Comparison of ENCODE assay signal across 8 cellular contexts in the genomic region with DNA sequence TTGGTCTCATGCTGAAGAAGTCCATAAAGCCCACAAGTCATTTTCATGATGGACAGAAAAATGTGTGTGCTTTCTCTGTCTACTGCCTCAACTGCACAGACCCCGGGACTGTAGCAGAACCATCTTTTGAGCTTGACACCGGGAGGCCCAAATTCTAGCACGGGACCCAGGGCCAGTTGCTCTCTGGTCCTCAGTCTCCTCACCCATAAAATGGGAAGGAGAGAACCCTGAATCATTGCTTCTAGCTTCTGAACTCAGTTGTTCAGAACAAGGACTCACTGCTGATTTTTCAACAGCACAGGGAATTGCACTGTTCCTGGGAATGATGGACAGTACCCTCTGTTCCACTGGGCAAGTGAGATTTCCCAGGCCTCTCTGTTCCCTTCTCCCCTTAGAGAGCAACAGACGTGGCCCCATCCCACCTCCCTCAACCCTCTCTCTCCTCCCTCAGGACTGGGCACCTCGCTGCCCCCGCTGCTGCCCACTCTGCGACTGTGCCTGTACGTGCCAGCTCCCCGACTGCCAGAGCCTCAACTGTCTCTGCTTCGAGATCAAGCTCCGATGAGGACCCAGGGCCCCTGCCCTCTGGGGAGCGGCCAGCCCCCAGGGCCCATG. TPM values are rescaled to one million over a fixed set of nuclear protein-coding genes. Genes with fewer than 3 reads are reported as not detected.
DNase-seq lines count a peak whose midpoint lies in the region; ATAC-seq, FAIRE-seq and TF ChIP-seq lines count a peak whose summit lies in the region.

No MANE protein-coding gene starts in this region.

- no peaks in the 10 kb centered on the region for H3K9me3 ChIP-seq in kidney (ENCODE audit: control insufficient read depth in 1 of 2, low read length in 2 of 2)

- H3K4me3 Mint-ChIP-seq in activated CD4-positive, alpha-beta T cell treated with anti-CD3 and anti-CD28 coated beads for 36 hours = peak overlapping the region; percentile 88
- H3K4me3 Mint-ChIP-seq in activated T-helper 2 cell treated with anti-CD3 and anti-CD28 coated beads, Interferon-gamma antibody, Interleukin-2, Interleukin-4, amounts not matched to agents 10 μg/mL and 5 μg/mL and 100 μg/mL, durations not matched to agents 14 hours and 24 hours and 36 hours (ENCODE audit: low read depth) = peak overlapping the region; percentile 100

- peak overlapping the region; percentile 99 for H3K27ac Mint-ChIP-seq in activated CD4-positive, alpha-beta T cell treated with anti-CD3 and anti-CD28 coated beads for 36 hours
- peak overlapping the region; percentile 99 for H3K27ac Mint-ChIP-seq in activated T-helper 2 cell treated with anti-CD3 and anti-CD28 coated beads, Interferon-gamma antibody, Interleukin-2, Interleukin-4, amounts not matched to agents 10 μg/mL and 5 μg/mL and 100 μg/mL, durations not matched to agents 14 hours and 24 hours and 36 hours

- POLR2A ChIA-PET in activated CD4-positive, alpha-beta T cell treated with anti-CD3 and anti-CD28 coated beads for 36 hours (lab: Charles Lee) = interaction anchor here (0.7 kb wide), 1 partner anchor 363 kb away, joined by 3 read pairs; no protein-coding TSS in a partner anchor

- intact Hi-C loops in activated CD4-positive, alpha-beta T cell treated with anti-CD3 and anti-CD28 coated beads for 36 hours (cut with DNase I, micrococcal nuclease) = loop anchor here (10.0 kb wide), 2 partner anchors 341 to 1139 kb away; partner anchors contain the start of genes RABEP2 (in 1 of the 2) and ZNF771 (in 1 of the 2)
- intact Hi-C loops in activated T-helper 2 cell treated with anti-CD3 and anti-CD28 coated beads, Interferon-gamma antibody, Interleukin-2, Interleukin-4, amounts not matched to agents 10 μg/mL and 5 μg/mL and 100 μg/mL, durations not matched to agents 14 hours and 24 hours and 36 hours (cut with micrococcal nuclease) = loop anchor here (10.0 kb wide), 1 partner anchor 291 kb away; the partner anchor contains the start of gene CD2BP2
- intact Hi-C loops in kidney (cut with DNase I) = no loop called here

- no peaks in the 10 kb centered on the region for H3K9me3 Mint-ChIP-seq in activated CD4-positive, alpha-beta T cell treated with anti-CD3 and anti-CD28 coated beads for 36 hours (ENCODE audit: low read depth)
- no peaks in the 10 kb centered on the region for H3K9me3 Mint-ChIP-seq in activated T-helper 2 cell treated with anti-CD3 and anti-CD28 coated beads, Interferon-gamma antibody, Interleukin-2, Interleukin-4, amounts not matched to agents 10 μg/mL and 5 μg/mL and 100 μg/mL, durations not matched to agents 14 hours and 24 hours and 36 hours

- FAIRE-seq in kidney (lab: Jason Lieb, UNC) (no peak), HTR-8/SVneo (lab: Jason Lieb, UNC) (no peak)

- H3K9ac ChIP-seq in kidney (ENCODE audit: low read length in 2 of 2) = peak overlapping the region; percentile 46 to 97

- no peaks in the 10 kb centered on the region for H3K27me3 Mint-ChIP-seq in activated CD4-positive, alpha-beta T cell treated with anti-CD3 and anti-CD28 coated beads for 36 hours
- no peaks in the 10 kb centered on the region for H3K27me3 Mint-ChIP-seq in activated T-helper 2 cell treated with anti-CD3 and anti-CD28 coated beads, Interferon-gamma antibody, Interleukin-2, Interleukin-4, amounts not matched to agents 10 μg/mL and 5 μg/mL and 100 μg/mL, durations not matched to agents 14 hours and 24 hours and 36 hours (ENCODE audit: low read depth)

- no peak for ATAC-seq in activated CD4-positive, alpha-beta T cell treated with anti-CD3 and anti-CD28 coated beads for 36 hours
- ATAC-seq in HG02678 (IDR thresholded peaks at IDR 0.05; ENCODE audit: unreplicated experiment) = no peak

- TF ChIP-seq CTCF in kidney (IDR thresholded peaks at IDR 0.05; ENCODE audit: borderline replicate concordance, extremely low read depth, insufficient read depth) = no peak

- H3K36me3 ChIP-seq in kidney (ENCODE audit: control insufficient read depth in 1 of 2, insufficient read depth in 2 of 2, low read length in 2 of 2) = peaks cover 8 to 16% of the 10 kb centered on the region in 2 donors

- peaks cover 15 to 26% of the 10 kb centered on the region in 2 donors for H3K4me1 ChIP-seq in kidney (ENCODE audit: control insufficient read depth in 1 of 2, insufficient read depth in 1 of 2, low read depth in 1 of 2, low read length in 2 of 2)

- peaks cover 15% of the 10 kb centered on the region for H3K4me1 Mint-ChIP-seq in activated CD4-positive, alpha-beta T cell treated with anti-CD3 and anti-CD28 coated beads for 36 hours
- peaks cover 19% of the 10 kb centered on the region for H3K4me1 Mint-ChIP-seq in activated T-helper 2 cell treated with anti-CD3 and anti-CD28 coated beads, Interferon-gamma antibody, Interleukin-2, Interleukin-4, amounts not matched to agents 10 μg/mL and 5 μg/mL and 100 μg/mL, durations not matched to agents 14 hours and 24 hours and 36 hours (ENCODE audit: low read depth)

- DNase-seq in activated CD4-positive, alpha-beta T cell treated with anti-CD3 and anti-CD28 coated beads for 36 hours = no peak
- DNase-seq in activated CD4-positive, alpha-beta T cell treated with anti-CD3 and anti-CD28 coated beads, Interleukin-2, amount 50 U/mL, for 4 hours = no peak
- no peak for DNase-seq in activated T-helper 2 cell treated with anti-CD3 and anti-CD28 coated beads, Interferon-gamma antibody, Interleukin-2, Interleukin-4, amounts not matched to agents 10 μg/mL and 5 μg/mL and 100 μg/mL, durations not matched to agents 14 hours and 24 hours and 36 hours (ENCODE audit: low spot score)
- DNase-seq in kidney = no peak
- DNase-seq in HTR-8/SVneo (ENCODE audit: insufficient read length, low spot score) = no peak
- no peak for DNase-seq in NCI-H1436 treated with DMSO at 0.1 percent for 48 hours (lab: John Stamatoyannopoulos, UW)

- peaks cover 37% of the 10 kb centered on the region for H3K36me3 Mint-ChIP-seq in activated CD4-positive, alpha-beta T cell treated with anti-CD3 and anti-CD28 coated beads for 36 hours (ENCODE audit: low read depth)
- H3K36me3 Mint-ChIP-seq in activated T-helper 2 cell treated with anti-CD3 and anti-CD28 coated beads, Interferon-gamma antibody, Interleukin-2, Interleukin-4, amounts not matched to agents 10 μg/mL and 5 μg/mL and 100 μg/mL, durations not matched to agents 14 hours and 24 hours and 36 hours (ENCODE audit: low read depth) = peaks cover 40% of the 10 kb centered on the region

- H3K27ac ChIP-seq in kidney (ENCODE audit: low read depth in 2 of 2, low read length in 2 of 2) (peak overlapping the region; percentile 97 to 99), temporal lobe (ENCODE audit: low read depth, low read length) (peak overlapping the region; percentile 99)

- peak overlapping the region in 1 of 2 donors; percentile 91 for H3K4me3 ChIP-seq in kidney (ENCODE audit: low read length in 2 of 2)

- CTCF ChIA-PET in activated CD4-positive, alpha-beta T cell treated with anti-CD3 and anti-CD28 coated beads for 36 hours (lab: Charles Lee) = interaction anchor here (0.5 to 1.2 kb wide), 7 partner anchors 8 to 1217 kb away, joined by 3 to 8 read pairs (median 4); partner anchors contain the start of gene TUFM

RNA-seq across cellular contexts. Expression of gene ALDOA, which starts 2.2 kb away (rescaled TPM):
- 1,000 to 10,000 TPM; 2,482 to 3,644 TPM for total RNA-seq in activated CD4-positive, alpha-beta T cell treated with anti-CD3 and anti-CD28 coated beads for 36 hours
- total RNA-seq in activated T-helper 2 cell treated with anti-CD3 and anti-CD28 coated beads, Interferon-gamma antibody, Interleukin-2, Interleukin-4, amounts not matched to agents 10 μg/mL and 5 μg/mL and 100 μg/mL, durations not matched to agents 14 hours and 24 hours and 36 hours = 2,017 and 2,037 TPM in 2 replicates
- total RNA-seq in kidney = 1,017 TPM
- polyA plus RNA-seq in kidney (ENCODE audit: insufficient read depth, low read depth, low replicate concordance) = 1,506 TPM
- 83.6 TPM for total RNA-seq in temporal lobe

RNA-seq across cellular contexts. Expression of gene PPP4C, which starts 12.4 kb away (rescaled TPM):
- total RNA-seq in activated CD4-positive, alpha-beta T cell treated with anti-CD3 and anti-CD28 coated beads for 36 hours = 100 to 1,000 TPM; 106 to 113 TPM
- 143 and 144 TPM in 2 replicates for total RNA-seq in activated T-helper 2 cell treated with anti-CD3 and anti-CD28 coated beads, Interferon-gamma antibody, Interleukin-2, Interleukin-4, amounts not matched to agents 10 μg/mL and 5 μg/mL and 100 μg/mL, durations not matched to agents 14 hours and 24 hours and 36 hours
- total RNA-seq in kidney = 78.8 TPM
- 107 TPM for polyA plus RNA-seq in kidney (ENCODE audit: insufficient read depth, low read depth, low replicate concordance)
- total RNA-seq in temporal lobe = 52.1 TPM

RNA-seq across cellular contexts. Expression of gene TBX6, which starts 28.3 kb away (rescaled TPM):
- total RNA-seq in activated CD4-positive, alpha-beta T cell treated with anti-CD3 and anti-CD28 coated beads for 36 hours = 1 to 10 TPM; 2.7 to 3.0 TPM
- total RNA-seq in activated T-helper 2 cell treated with anti-CD3 and anti-CD28 coated beads, Interferon-gamma antibody, Interleukin-2, Interleukin-4, amounts not matched to agents 10 μg/mL and 5 μg/mL and 100 μg/mL, durations not matched to agents 14 hours and 24 hours and 36 hours = 2.7 and 2.9 TPM in 2 replicates
- 1.6 TPM for total RNA-seq in kidney
- polyA plus RNA-seq in kidney (ENCODE audit: insufficient read depth, low read depth, low replicate concordance) = 0.62 TPM
- 0.25 TPM for total RNA-seq in temporal lobe

RNA-seq across cellular contexts. Expression of gene TLCD3B, which starts 32.3 kb away (rescaled TPM):
- total RNA-seq in activated CD4-positive, alpha-beta T cell treated with anti-CD3 and anti-CD28 coated beads for 36 hours = 1 to 10 TPM; 3.7 to 4.0 TPM
- 2.3 and 2.6 TPM in 2 replicates for total RNA-seq in activated T-helper 2 cell treated with anti-CD3 and anti-CD28 coated beads, Interferon-gamma antibody, Interleukin-2, Interleukin-4, amounts not matched to agents 10 μg/mL and 5 μg/mL and 100 μg/mL, durations not matched to agents 14 hours and 24 hours and 36 hours
- total RNA-seq in kidney (not detected), temporal lobe (22.1 TPM)
- not detected for polyA plus RNA-seq in kidney (ENCODE audit: insufficient read depth, low read depth, low replicate concordance)

RNA-seq across cellular contexts. Expression of gene YPEL3, which starts 32.6 kb away (rescaled TPM):
- total RNA-seq in activated CD4-positive, alpha-beta T cell treated with anti-CD3 and anti-CD28 coated beads for 36 hours = 10 to 100 TPM; 17.4 to 19.1 TPM
- 14.0 and 14.2 TPM in 2 replicates for total RNA-seq in activated T-helper 2 cell treated with anti-CD3 and anti-CD28 coated beads, Interferon-gamma antibody, Interleukin-2, Interleukin-4, amounts not matched to agents 10 μg/mL and 5 μg/mL and 100 μg/mL, durations not matched to agents 14 hours and 24 hours and 36 hours
- total RNA-seq in kidney (40.0 TPM), temporal lobe (25.8 TPM)
- polyA plus RNA-seq in kidney (ENCODE audit: insufficient read depth, low read depth, low replicate concordance) = 107 TPM

Comparison
In these comparisons a context has a peak if more than half of its experiments do, and no peak if none do; other contexts are left out.
1. RNA of gene ALDOA, which starts 2.2 kb away (total RNA-seq): 2,482 to 3,644 TPM in activated CD4-positive, alpha-beta T cell treated with anti-CD3 and anti-CD28 coated beads for 36 hours, 2,017 to 2,037 TPM in activated T-helper 2 cell treated with anti-CD3 and anti-CD28 coated beads, Interferon-gamma antibody, Interleukin-2, Interleukin-4, amounts not matched to agents 10 μg/mL and 5 μg/mL and 100 μg/mL, durations not matched to agents 14 hours and 24 hours and 36 hours and 1,017 TPM in kidney (single experiment); 83.6 TPM in temporal lobe (single experiment); every median in the first group is over 10 times any median in the second.